19 cellular contexts compared by ENCODE assay signal in the genomic region with DNA sequence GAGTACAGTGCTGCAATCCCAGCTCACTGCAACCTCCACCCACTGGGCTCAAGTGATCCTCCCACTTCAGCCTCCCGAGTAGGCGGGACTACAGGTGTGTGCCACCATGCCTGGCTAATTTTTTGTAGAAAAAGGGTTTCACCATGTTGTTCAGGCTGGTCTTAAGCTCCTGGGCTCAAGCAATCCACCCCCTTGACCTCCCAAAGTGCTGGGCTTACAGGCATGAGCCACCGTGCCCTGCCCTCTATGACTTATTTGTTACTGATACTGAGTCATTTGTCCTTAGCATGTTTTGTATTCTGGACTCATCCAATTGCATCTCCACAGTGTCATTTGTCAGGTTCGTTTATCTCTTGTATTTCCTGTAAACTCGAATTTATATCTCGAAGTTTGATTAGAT. TPM values are rescaled to one million over a fixed set of nuclear protein-coding genes. Genes with fewer than 3 reads are reported as not detected.
A peak's percentile ranks its signal among the peaks of the same experiment; 100 is the strongest.
DNase-seq lines count a peak whose midpoint lies in the region; ATAC-seq lines count a peak whose summit lies in the region.
"Had no signal": no experiment of that assay in that cellular context is flagged by ENCODE, and none has a peak within 500 bp of the region (broad histone marks: within the 10 kb centered on the region; RNA-seq: fewer than 3 reads in every experiment).

No MANE protein-coding gene starts in this region.

- no peak for ATAC-seq in T-cell (replicated peaks in 1 of 4)
- peak; percentile 42 for ATAC-seq in stimulated activated naive CD8-positive, alpha-beta T cell treated with anti-CD3 and anti-CD28 coated beads, Interleukin-15, Interleukin-2, amounts not matched to agents 100 U/mL and 50 U/mL, for 24 hours
- ATAC-seq: esophagus mucosa, left colon had no signal

- H3K4me1 Mint-ChIP-seq in T-cell, result peaks cover 50 to 63% (median 56%) of the 10 kb centered on the region in 3 donors
- peaks cover 65% of the 10 kb centered on the region for H3K4me1 Mint-ChIP-seq in activated naive CD8-positive, alpha-beta T cell (ENCODE audit: low read depth)

- H3K36me3 Mint-ChIP-seq in T-cell, result peaks cover 19% of the 10 kb centered on the region
- peaks cover 10% of the 10 kb centered on the region for H3K36me3 Mint-ChIP-seq in activated naive CD8-positive, alpha-beta T cell

- DNase-seq in activated effector memory CD4-positive, alpha-beta T cell treated with anti-CD3 and anti-CD28 coated beads, Interleukin-2, amount 50 U/mL, for 16 hours, result peak; percentile 66
- DNase-seq in activated effector memory CD4-positive, alpha-beta T cell treated with Interleukin-2 at 50 U/mL for 16 hours, result no peak
- no peak for DNase-seq in T-cell
- no peak for DNase-seq in stimulated activated naive CD8-positive, alpha-beta T cell treated with anti-CD3 and anti-CD28 coated beads, Interleukin-15, Interleukin-2, amounts not matched to agents 100 U/mL and 50 U/mL, for 24 hours
- DNase-seq in SHP77 treated with DMSO at 0.1 percent for 48 hours (lab: John Stamatoyannopoulos, UW), result no peak
- no peak for DNase-seq in putamen (ENCODE audit: low spot score)
- DNase-seq in superior temporal gyrus (ENCODE audit: extremely low spot score), result no peak
- DNase-seq: amygdala, dorsolateral prefrontal cortex, EL, H7, left colon, NCI-H1694 treated with DMSO at 0.1 percent for 48 hours, NCI-H226, RPMI8226, stomach had no signal

- POLR2A ChIA-PET in T-cell (lab: Charles Lee), result interaction anchor here in 1 of 2 donors (0.7 to 1.2 kb wide), 2 partner anchors 35 to 60 kb away, joined by 3 to 4 read pairs; a partner anchor contains a TSS

- peak overlapping the region; percentile 58 to 81 (median 65) for H3K4me3 Mint-ChIP-seq in T-cell
- H3K4me3 Mint-ChIP-seq in activated naive CD8-positive, alpha-beta T cell, result peak overlapping the region; percentile 99

- no peaks in the 10 kb centered on the region for H3K27me3 Mint-ChIP-seq in T-cell
- H3K27me3 Mint-ChIP-seq in activated naive CD8-positive, alpha-beta T cell, result no peaks in the 10 kb centered on the region

- peak overlapping the region; percentile 99 to 100 for H3K27ac Mint-ChIP-seq in T-cell
- H3K27ac Mint-ChIP-seq in activated naive CD8-positive, alpha-beta T cell, result peak overlapping the region; percentile 100

- CTCF ChIA-PET in T-cell (lab: Charles Lee), result interaction anchor here in 1 of 2 donors (1.2 kb wide), 1 partner anchor 10 kb away, joined by 3 read pairs; no protein-coding TSS in a partner anchor

- peaks cover 0 to 4% (median 4%) of the 10 kb centered on the region in 3 donors for H3K9me3 Mint-ChIP-seq in T-cell
- no peaks in the 10 kb centered on the region for H3K9me3 Mint-ChIP-seq in activated naive CD8-positive, alpha-beta T cell (ENCODE audit: low read depth)

RNA-seq across cellular contexts. Expression of a gene that starts 2.7 kb away (rescaled TPM):
- 100 to 1,000 TPM; 286 to 466 (median 338) TPM for total RNA-seq in T-cell

RNA-seq across cellular contexts. Expression of a gene that starts 11.9 kb away (rescaled TPM):
- not detected for total RNA-seq in T-cell
- total RNA-seq: cardiac septum, dorsolateral prefrontal cortex, esophagus mucosa, H7, left colon, stomach had no signal

RNA-seq across cellular contexts. Expression of a gene that starts 35.3 kb away (rescaled TPM):
- total RNA-seq in T-cell, result 10 to 100 TPM in 3 of 5 donors, 1 to 10 TPM in 2; 5.7 to 14.9 (median 13.1) TPM
